Comparison of ENCODE assay signal across 8 cellular contexts in the genomic region with DNA sequence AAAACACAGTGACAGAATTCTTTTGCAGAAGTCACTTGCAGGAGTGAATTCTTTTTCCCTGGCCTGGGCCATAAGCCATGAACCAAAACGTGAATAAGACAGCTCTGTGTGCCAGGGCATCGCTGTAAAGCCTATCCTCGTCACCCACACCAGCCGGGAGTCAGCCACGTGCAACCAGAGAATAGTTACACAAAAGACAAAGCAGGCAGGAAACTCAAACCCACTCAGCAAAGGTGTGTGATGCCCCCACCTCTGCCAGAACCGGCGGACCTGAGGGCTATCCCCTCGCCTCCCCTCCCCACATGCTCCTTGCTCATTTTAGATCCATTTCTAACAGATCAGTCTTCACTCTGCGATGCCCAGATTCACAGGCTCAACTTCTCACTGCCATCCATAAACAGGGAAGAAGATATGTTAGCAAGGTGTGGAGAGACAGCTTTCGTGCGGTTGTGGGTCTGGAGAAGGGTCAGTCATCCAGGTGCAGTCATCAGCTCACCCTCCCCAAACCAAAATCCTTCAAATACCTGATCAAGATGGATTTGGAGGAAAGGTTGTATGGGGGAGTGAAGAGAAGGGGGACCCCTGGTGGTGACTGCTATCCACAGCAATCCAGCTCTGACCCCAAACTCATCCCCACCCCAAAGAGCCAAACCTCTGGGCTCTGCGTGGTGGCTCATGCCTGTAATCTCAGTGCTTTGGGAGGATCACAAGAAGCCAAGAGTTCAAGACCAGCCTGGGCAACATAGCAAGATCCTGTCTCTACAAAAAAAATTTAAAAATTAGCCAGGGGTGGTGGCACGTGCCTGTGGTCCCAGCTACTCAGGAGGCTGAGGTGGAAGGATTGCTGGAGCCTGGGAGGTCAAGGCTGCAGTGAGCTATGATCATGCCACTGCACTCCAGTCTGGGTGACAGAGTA.
A peak's percentile ranks its signal among the peaks of the same experiment; 100 is the strongest.
DNase-seq lines count a peak whose midpoint lies in the region; ATAC-seq and TF ChIP-seq lines count a peak whose summit lies in the region.

No MANE protein-coding gene starts in this region.

- 59 to 67% methylated on average over 12 to 13 of the region's 13 CpGs for WGBS in body of pancreas, 2 donors

- H3K36me3 ChIP-seq in SJSA1: no peaks in the 10 kb centered on the region
- H3K36me3 ChIP-seq in body of pancreas (replicated peaks in 1 of 2; ENCODE audit: insufficient read depth in 1 of 2, low read depth in 2 of 2): no peaks in the 10 kb centered on the region
- no peaks in the 10 kb centered on the region for H3K36me3 ChIP-seq in thoracic aorta

- peak; percentile 75 for ATAC-seq in HG03354 (IDR thresholded peaks at IDR 0.05; ENCODE audit: poor library complexity, severe bottlenecking, unreplicated experiment)
- no peak for ATAC-seq in body of pancreas
- ATAC-seq in left lobe of liver: peak; percentile 96
- no peak for ATAC-seq in thoracic aorta (ENCODE audit: insufficient number of reproducible peaks, low FRiP score, low read depth)

- H3K9me3 ChIP-seq in SJSA1 (replicated peaks) (no peaks in the 10 kb centered on the region), body of pancreas (no peaks in the 10 kb centered on the region), thoracic aorta (no peaks in the 10 kb centered on the region)

- no peak for TF ChIP-seq POLR2A in body of pancreas (IDR thresholded peaks at IDR 0.05)

- TF ChIP-seq CTCF in body of pancreas (IDR thresholded peaks at IDR 0.05) (peak; percentile 31 to 56 (median 51)), thoracic aorta (IDR thresholded peaks at IDR 0.05) (peak; percentile 64)

- no peak overlapping the region for H3K4me3 ChIP-seq in SJSA1
- no peak overlapping the region for H3K4me3 ChIP-seq in body of pancreas
- H3K4me3 ChIP-seq in thoracic aorta: no peak overlapping the region

- peak; percentile 31 for DNase-seq in activated CD4-positive, CD25-positive, alpha-beta regulatory T cell treated with anti-CD3 and anti-CD28 coated beads, Interleukin-2, amount 50 U/mL, for 72 hours
- no peak for DNase-seq in activated CD4-positive, CD25-positive, alpha-beta regulatory T cell (lab: John Stamatoyannopoulos, UW)
- DNase-seq in SJSA1 (ENCODE audit: low read depth in 1 of 2, low spot score in 2 of 2) (peak; percentile 34 to 44), body of pancreas (peak in 3 of 4 donors; percentile 14 to 42 (median 22)), left lobe of liver (ENCODE audit: low spot score) (peak; percentile 51), thoracic aorta (ENCODE audit: low spot score) (no peak), occipital lobe (lab: John Stamatoyannopoulos, UW) (no peak)

- H3K27me3 ChIP-seq in SJSA1 (replicated peaks) (no peaks in the 10 kb centered on the region), body of pancreas (no peaks in the 10 kb centered on the region), thoracic aorta (replicated peaks; ENCODE audit: insufficient read depth) (no peaks in the 10 kb centered on the region)

- intact Hi-C loops in body of pancreas (cut with DNase I): no loop called here

- H3K4me1 ChIP-seq in SJSA1 (replicated peaks) (no peaks in the 10 kb centered on the region), body of pancreas (no peaks in the 10 kb centered on the region), thoracic aorta (ENCODE audit: control insufficient read depth in 1 of 2, low read depth in 2 of 2) (peaks cover 11 to 20% of the 10 kb centered on the region in 2 donors)

- H3K27ac ChIP-seq in SJSA1 (no peak overlapping the region), body of pancreas (no peak overlapping the region), thoracic aorta (no peak overlapping the region)

Comparison
In these comparisons a context has a peak if more than half of its experiments do, and no peak if none do; other contexts are left out.
1. DNase-seq: peak in activated CD4-positive, CD25-positive, alpha-beta regulatory T cell treated with anti-CD3 and anti-CD28 coated beads, Interleukin-2, amount 50 U/mL, for 72 hours (single experiment), SJSA1 (2 of 2), body of pancreas (3 of 4) and left lobe of liver (single experiment); none in activated CD4-positive, CD25-positive, alpha-beta regulatory T cell (0 of 4), thoracic aorta (single experiment) and occipital lobe (single experiment).
2. ATAC-seq: peak in HG03354 (single experiment) and left lobe of liver (single experiment); none in body of pancreas (single experiment) and thoracic aorta (single experiment).